Comparison of ENCODE assay signal across 8 cellular contexts in the genomic region with DNA sequence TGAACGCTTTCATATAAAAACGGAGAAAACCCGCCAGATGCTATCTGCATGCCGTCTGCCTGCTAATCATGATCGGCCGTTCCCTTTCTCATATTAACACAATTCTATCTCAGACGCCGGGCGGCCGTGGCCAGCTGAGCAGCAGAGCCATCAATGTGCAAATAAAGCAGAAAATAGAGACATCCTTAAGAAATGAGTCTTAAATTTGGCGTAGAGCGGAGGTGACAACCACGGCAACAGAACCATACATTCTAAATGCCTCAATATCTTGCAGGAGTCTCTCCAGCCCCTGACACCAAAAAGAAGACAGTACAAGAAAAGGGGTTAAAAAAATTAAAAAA. TPM values are rescaled to one million over a fixed set of nuclear protein-coding genes. Genes with fewer than 3 reads are reported as not detected.
A peak's percentile ranks its signal among the peaks of the same experiment; 100 is the strongest.
DNase-seq lines count a peak whose midpoint lies in the region; ATAC-seq and TF ChIP-seq lines count a peak whose summit lies in the region.

No MANE protein-coding gene starts in this region.

- H3K27ac Mint-ChIP-seq in naive thymus-derived CD8-positive, alpha-beta T cell, result peak overlapping the region in 4 of 10 donors; percentile 65 to 92 (median 80)

- H3K4me3 ChIP-seq in cardiac fibroblast (replicated peaks in 1 of 2; ENCODE audit: low read depth in 2 of 2, low read length in 2 of 2), result peak overlapping the region; percentile 60 to 68

- ATAC-seq in naive thymus-derived CD8-positive, alpha-beta T cell, result no peak
- ATAC-seq in GM18502 (IDR thresholded peaks at IDR 0.05; ENCODE audit: poor library complexity, unreplicated experiment), result no peak
- no peak for ATAC-seq in HG03565 (IDR thresholded peaks at IDR 0.05; ENCODE audit: unreplicated experiment)

- DNase-seq in NCI-H2107 treated with DMSO at 0.1 percent for 48 hours (lab: John Stamatoyannopoulos, UW; ENCODE audit: unreplicated experiment) (peak; percentile 42), NCI-H2107 (lab: John Stamatoyannopoulos, UW) (no peak), NCI-H2171 treated with DMSO at 0.1 percent for 48 hours (lab: John Stamatoyannopoulos, UW) (peak; percentile 60), cardiac fibroblast (ENCODE audit: low read depth in 2 of 2) (peak in 1 of 2 donors; percentile 42), NCI-H1092 (lab: John Stamatoyannopoulos, UW) (no peak)
- DNase-seq in naive thymus-derived CD8-positive, alpha-beta T cell, result peak in 2 of 10 donors; percentile 16 to 24

- no peak for TF ChIP-seq CTCF in cardiac fibroblast (IDR thresholded peaks at IDR 0.05; ENCODE audit: low read depth, low read length)

- H3K27me3 Mint-ChIP-seq in naive thymus-derived CD8-positive, alpha-beta T cell, result peaks cover 45 to 80% (median 52%) of the 10 kb centered on the region in 5 donors

- POLR2A ChIA-PET in naive thymus-derived CD8-positive, alpha-beta T cell (lab: Charles Lee), result no interaction called here

- peaks cover 10 to 36% (median 32%) of the 10 kb centered on the region in 4 donors for H3K4me1 Mint-ChIP-seq in naive thymus-derived CD8-positive, alpha-beta T cell

- peaks cover 0 to 15% (median 4%) of the 10 kb centered on the region in 9 donors for H3K9me3 Mint-ChIP-seq in naive thymus-derived CD8-positive, alpha-beta T cell

- peaks cover 0 to 21% (median 0%) of the 10 kb centered on the region in 3 donors for H3K36me3 Mint-ChIP-seq in naive thymus-derived CD8-positive, alpha-beta T cell

- peak overlapping the region; percentile 59 to 89 (median 86) for H3K4me3 Mint-ChIP-seq in naive thymus-derived CD8-positive, alpha-beta T cell

RNA-seq across cellular contexts. Expression of a gene that starts 2.7 kb away (rescaled TPM):
- not detected for total RNA-seq in naive thymus-derived CD8-positive, alpha-beta T cell
- not detected for polyA plus RNA-seq in naive thymus-derived CD8-positive, alpha-beta T cell

Comparison
In these comparisons a context has a peak if more than half of its experiments do, and no peak if none do; other contexts are left out.
1. DNase-seq: peak in NCI-H2107 treated with DMSO at 0.1 percent for 48 hours (single experiment) and NCI-H2171 treated with DMSO at 0.1 percent for 48 hours (single experiment); none in NCI-H2107 (single experiment) and NCI-H1092 (single experiment).